Comparison of ENCODE assay signal across 1 cellular context in genomic region chr19:14526423-14526822, GRCh38.
TF ChIP-seq lines count a peak whose summit lies in the region.

No MANE protein-coding gene starts in this region.

TF ChIP-seq in SK-N-SH, 30 proteins besides CTCF, POLR2A, EP300 and RAD21:
- TF ChIP-seq SIN3A (IDR thresholded peaks at IDR 0.05; ENCODE audit: borderline replicate concordance, low read depth, low read length) (no peak), YY1 (IDR thresholded peaks at IDR 0.05; ENCODE audit: low read depth) (no peak), FOXM1 (IDR thresholded peaks at IDR 0.05; ENCODE audit: low read depth) (no peak), MEF2A (IDR thresholded peaks at IDR 0.05; ENCODE audit: borderline replicate concordance, low read depth) (no peak), TEAD4 (IDR thresholded peaks at IDR 0.05; ENCODE audit: borderline replicate concordance, insufficient read depth) (no peak), SMC3 (IDR thresholded peaks at IDR 0.05; ENCODE audit: low read depth, low read length) (no peak), USF1 (IDR thresholded peaks at IDR 0.05; ENCODE audit: borderline replicate concordance, low read depth) (no peak)
TF ChIP-seq in SK-N-SH: peak in this region for 0.
